1 cellular context compared by ENCODE assay signal in genomic region chr17:80856863-80857488, GRCh38.
TF ChIP-seq lines count a peak whose summit lies in the region.

No MANE protein-coding gene starts in this region.

TF ChIP-seq in HCT116, 20 proteins besides CTCF, POLR2A, EP300 and RAD21 (continued from another document):
- TF ChIP-seq ATF3 (IDR thresholded peaks at IDR 0.05) (no peak), SIN3A (IDR thresholded peaks at IDR 0.05; ENCODE audit: low read depth) (no peak), CEBPB (IDR thresholded peaks at IDR 0.05; ENCODE audit: low read depth) (no peak), EZH2phosphoT487 (IDR thresholded peaks at IDR 0.05; ENCODE audit: borderline replicate concordance) (no peak)
- TF ChIP-seq, protein P1, sequence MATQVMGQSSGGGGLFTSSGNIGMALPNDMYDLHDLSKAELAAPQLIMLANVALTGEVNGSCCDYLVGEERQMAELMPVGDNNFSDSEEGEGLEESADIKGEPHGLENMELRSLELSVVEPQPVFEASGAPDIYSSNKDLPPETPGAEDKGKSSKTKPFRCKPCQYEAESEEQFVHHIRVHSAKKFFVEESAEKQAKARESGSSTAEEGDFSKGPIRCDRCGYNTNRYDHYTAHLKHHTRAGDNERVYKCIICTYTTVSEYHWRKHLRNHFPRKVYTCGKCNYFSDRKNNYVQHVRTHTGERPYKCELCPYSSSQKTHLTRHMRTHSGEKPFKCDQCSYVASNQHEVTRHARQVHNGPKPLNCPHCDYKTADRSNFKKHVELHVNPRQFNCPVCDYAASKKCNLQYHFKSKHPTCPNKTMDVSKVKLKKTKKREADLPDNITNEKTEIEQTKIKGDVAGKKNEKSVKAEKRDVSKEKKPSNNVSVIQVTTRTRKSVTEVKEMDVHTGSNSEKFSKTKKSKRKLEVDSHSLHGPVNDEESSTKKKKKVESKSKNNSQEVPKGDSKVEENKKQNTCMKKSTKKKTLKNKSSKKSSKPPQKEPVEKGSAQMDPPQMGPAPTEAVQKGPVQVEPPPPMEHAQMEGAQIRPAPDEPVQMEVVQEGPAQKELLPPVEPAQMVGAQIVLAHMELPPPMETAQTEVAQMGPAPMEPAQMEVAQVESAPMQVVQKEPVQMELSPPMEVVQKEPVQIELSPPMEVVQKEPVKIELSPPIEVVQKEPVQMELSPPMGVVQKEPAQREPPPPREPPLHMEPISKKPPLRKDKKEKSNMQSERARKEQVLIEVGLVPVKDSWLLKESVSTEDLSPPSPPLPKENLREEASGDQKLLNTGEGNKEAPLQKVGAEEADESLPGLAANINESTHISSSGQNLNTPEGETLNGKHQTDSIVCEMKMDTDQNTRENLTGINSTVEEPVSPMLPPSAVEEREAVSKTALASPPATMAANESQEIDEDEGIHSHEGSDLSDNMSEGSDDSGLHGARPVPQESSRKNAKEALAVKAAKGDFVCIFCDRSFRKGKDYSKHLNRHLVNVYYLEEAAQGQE (IDR thresholded peaks at IDR 0.05; ENCODE audit: low read depth), result no peak
TF ChIP-seq in HCT116: peak in this region for 0.
